8 cellular contexts compared by ENCODE assay signal in genomic region chr11:112225753-112226061, GRCh38. TPM values are rescaled to one million over a fixed set of nuclear protein-coding genes. Genes with fewer than 3 reads are reported as not detected.
DNase-seq lines count a peak whose midpoint lies in the region; ATAC-seq, FAIRE-seq and TF ChIP-seq lines count a peak whose summit lies in the region.

No MANE protein-coding gene starts in this region.

- H3K36me3 Mint-ChIP-seq in activated T-helper 1 cell treated with anti-CD3 and anti-CD28 coated beads, Interleukin-12 subunit alpha, Interleukin-12 subunit beta, Interleukin-2, Interleukin-4 antibody, amounts not matched to agents 30 ng/mL and 10 ng/mL and 1 ng/mL, durations not matched to agents 14 hours and 24 hours and 36 hours (ENCODE audit: low read depth), result peaks cover 29% of the 10 kb centered on the region

- peak overlapping the region; percentile 98 for H3K27ac ChIP-seq in skeletal muscle tissue (ENCODE audit: low read depth, low read length)

- no peaks in the 10 kb centered on the region for H3K27me3 ChIP-seq in skeletal muscle tissue (ENCODE audit: control insufficient read depth in 3 of 3, insufficient read depth in 3 of 3, low read length in 3 of 3)

- H3K4me3 ChIP-seq in skeletal muscle tissue (ENCODE audit: low read length in 3 of 3), result peak overlapping the region; percentile 83 to 100 (median 99)

- peaks cover 9 to 18% (median 10%) of the 10 kb centered on the region in 3 donors for H3K4me1 ChIP-seq in skeletal muscle tissue (ENCODE audit: control insufficient read depth in 3 of 3, insufficient read depth in 3 of 3, low read length in 3 of 3)

- intact Hi-C loops in activated T-helper 1 cell treated with anti-CD3 and anti-CD28 coated beads, Interleukin-12 subunit alpha, Interleukin-12 subunit beta, Interleukin-2, Interleukin-4 antibody, amounts not matched to agents 30 ng/mL and 10 ng/mL and 1 ng/mL, durations not matched to agents 14 hours and 24 hours and 36 hours (cut with micrococcal nuclease), result loop anchor here (1.0 to 5.0 kb wide), 11 partner anchors 55 to 1547 kb away; partner anchors contain the start of genes ALG9, CFAP68, DIXDC1 and FDXACB1
- intact Hi-C loops in left ventricle myocardium superior (cut with micrococcal nuclease), result no loop called here

- peak; percentile 55 for DNase-seq in H54 (ENCODE audit: insufficient read length, low spot score)
- no peak for DNase-seq in activated T-helper 1 cell treated with anti-CD3 and anti-CD28 coated beads, Interleukin-12 subunit alpha, Interleukin-12 subunit beta, Interleukin-2, Interleukin-4 antibody, amounts not matched to agents 30 ng/mL and 10 ng/mL and 1 ng/mL, durations not matched to agents 14 hours and 24 hours and 36 hours (ENCODE audit: low spot score)
- peak; percentile 67 for DNase-seq in left ventricle myocardium superior
- DNase-seq in GM19238 (ENCODE audit: insufficient read length, low spot score), result no peak
- no peak for DNase-seq in NCI-H748 (lab: John Stamatoyannopoulos, UW; ENCODE audit: unreplicated experiment)

- H3K9ac ChIP-seq in skeletal muscle tissue (ENCODE audit: low read depth in 1 of 3, low read length in 3 of 3), result peak overlapping the region; percentile 88 to 100 (median 99)

- no peaks in the 10 kb centered on the region for H3K9me3 ChIP-seq in skeletal muscle tissue (ENCODE audit: control insufficient read depth in 3 of 3, low read length in 3 of 3)

- no peak for FAIRE-seq in H54 (lab: Jason Lieb, UNC)

- H3K36me3 ChIP-seq in skeletal muscle tissue (ENCODE audit: control insufficient read depth in 3 of 3, insufficient read depth in 3 of 3, low read length in 3 of 3), result peaks cover 9 to 16% (median 14%) of the 10 kb centered on the region in 3 donors

- H3K27ac Mint-ChIP-seq in activated T-helper 1 cell treated with anti-CD3 and anti-CD28 coated beads, Interleukin-12 subunit alpha, Interleukin-12 subunit beta, Interleukin-2, Interleukin-4 antibody, amounts not matched to agents 30 ng/mL and 10 ng/mL and 1 ng/mL, durations not matched to agents 14 hours and 24 hours and 36 hours, result peak overlapping the region; percentile 91

- H3K27me3 Mint-ChIP-seq in activated T-helper 1 cell treated with anti-CD3 and anti-CD28 coated beads, Interleukin-12 subunit alpha, Interleukin-12 subunit beta, Interleukin-2, Interleukin-4 antibody, amounts not matched to agents 30 ng/mL and 10 ng/mL and 1 ng/mL, durations not matched to agents 14 hours and 24 hours and 36 hours (ENCODE audit: insufficient read depth), result peaks cover 2% of the 10 kb centered on the region

- H3K4me3 Mint-ChIP-seq in activated T-helper 1 cell treated with anti-CD3 and anti-CD28 coated beads, Interleukin-12 subunit alpha, Interleukin-12 subunit beta, Interleukin-2, Interleukin-4 antibody, amounts not matched to agents 30 ng/mL and 10 ng/mL and 1 ng/mL, durations not matched to agents 14 hours and 24 hours and 36 hours, result peak overlapping the region; percentile 84

- peaks cover 29% of the 10 kb centered on the region for H3K4me1 Mint-ChIP-seq in activated T-helper 1 cell treated with anti-CD3 and anti-CD28 coated beads, Interleukin-12 subunit alpha, Interleukin-12 subunit beta, Interleukin-2, Interleukin-4 antibody, amounts not matched to agents 30 ng/mL and 10 ng/mL and 1 ng/mL, durations not matched to agents 14 hours and 24 hours and 36 hours (ENCODE audit: low read depth)

- no peak for TF ChIP-seq POLR2A in H54 (IDR thresholded peaks at IDR 0.05; ENCODE audit: low read depth, low read length)

- no peak for ATAC-seq in left ventricle myocardium superior
- ATAC-seq in GM21447 (IDR thresholded peaks at IDR 0.05; ENCODE audit: unreplicated experiment), result no peak
- no peak for ATAC-seq in HG03571 (IDR thresholded peaks at IDR 0.05; ENCODE audit: unreplicated experiment)

- no peaks in the 10 kb centered on the region for H3K9me3 Mint-ChIP-seq in activated T-helper 1 cell treated with anti-CD3 and anti-CD28 coated beads, Interleukin-12 subunit alpha, Interleukin-12 subunit beta, Interleukin-2, Interleukin-4 antibody, amounts not matched to agents 30 ng/mL and 10 ng/mL and 1 ng/mL, durations not matched to agents 14 hours and 24 hours and 36 hours

RNA-seq across cellular contexts. Expression of gene PTS, which starts 0.5 kb away (rescaled TPM):
- total RNA-seq in activated T-helper 1 cell treated with anti-CD3 and anti-CD28 coated beads, Interleukin-12 subunit alpha, Interleukin-12 subunit beta, Interleukin-2, Interleukin-4 antibody, amounts not matched to agents 30 ng/mL and 10 ng/mL and 1 ng/mL, durations not matched to agents 14 hours and 24 hours and 36 hours, result 28.9 and 35.0 TPM in 2 replicates
- total RNA-seq in left ventricle myocardium superior (25.2 TPM), skeletal muscle tissue (13.0 TPM)

RNA-seq across cellular contexts. Expression of gene PLET1, which starts 35.0 kb away (rescaled TPM):
- not detected in 2 replicates for total RNA-seq in activated T-helper 1 cell treated with anti-CD3 and anti-CD28 coated beads, Interleukin-12 subunit alpha, Interleukin-12 subunit beta, Interleukin-2, Interleukin-4 antibody, amounts not matched to agents 30 ng/mL and 10 ng/mL and 1 ng/mL, durations not matched to agents 14 hours and 24 hours and 36 hours
- not detected for total RNA-seq in left ventricle myocardium superior
- not detected for total RNA-seq in skeletal muscle tissue

RNA-seq across cellular contexts. Expression of gene BCO2, which starts 50.4 kb away (rescaled TPM):
- total RNA-seq in activated T-helper 1 cell treated with anti-CD3 and anti-CD28 coated beads, Interleukin-12 subunit alpha, Interleukin-12 subunit beta, Interleukin-2, Interleukin-4 antibody, amounts not matched to agents 30 ng/mL and 10 ng/mL and 1 ng/mL, durations not matched to agents 14 hours and 24 hours and 36 hours, result 0.49 and 1.6 TPM in 2 replicates
- total RNA-seq in left ventricle myocardium superior, result 137 TPM
- total RNA-seq in skeletal muscle tissue, result 9.4 TPM

RNA-seq across cellular contexts. Expression of gene TEX12, which starts 58.5 kb away (rescaled TPM):
- total RNA-seq in activated T-helper 1 cell treated with anti-CD3 and anti-CD28 coated beads, Interleukin-12 subunit alpha, Interleukin-12 subunit beta, Interleukin-2, Interleukin-4 antibody, amounts not matched to agents 30 ng/mL and 10 ng/mL and 1 ng/mL, durations not matched to agents 14 hours and 24 hours and 36 hours, result 0.24 TPM in 1 of 2 replicates, not detected in the other
- not detected for total RNA-seq in left ventricle myocardium superior
- 1.0 TPM for total RNA-seq in skeletal muscle tissue

Comparison
In these comparisons a context has a peak if more than half of its experiments do, and no peak if none do; other contexts are left out.
1. DNase-seq: peak in H54 (single experiment) and left ventricle myocardium superior (single experiment); none in activated T-helper 1 cell treated with anti-CD3 and anti-CD28 coated beads, Interleukin-12 subunit alpha, Interleukin-12 subunit beta, Interleukin-2, Interleukin-4 antibody, amounts not matched to agents 30 ng/mL and 10 ng/mL and 1 ng/mL, durations not matched to agents 14 hours and 24 hours and 36 hours (single experiment), GM19238 (single experiment) and NCI-H748 (single experiment).
2. RNA of gene BCO2, which starts 50.4 kb away (total RNA-seq): 137 TPM in left ventricle myocardium superior (single experiment); 9.4 TPM in skeletal muscle tissue (single experiment) and 0.49 to 1.6 TPM in activated T-helper 1 cell treated with anti-CD3 and anti-CD28 coated beads, Interleukin-12 subunit alpha, Interleukin-12 subunit beta, Interleukin-2, Interleukin-4 antibody, amounts not matched to agents 30 ng/mL and 10 ng/mL and 1 ng/mL, durations not matched to agents 14 hours and 24 hours and 36 hours; every median in the first group is over 10 times any median in the second.